ENCODE assay signal across 17 cellular contexts in the genomic region with DNA sequence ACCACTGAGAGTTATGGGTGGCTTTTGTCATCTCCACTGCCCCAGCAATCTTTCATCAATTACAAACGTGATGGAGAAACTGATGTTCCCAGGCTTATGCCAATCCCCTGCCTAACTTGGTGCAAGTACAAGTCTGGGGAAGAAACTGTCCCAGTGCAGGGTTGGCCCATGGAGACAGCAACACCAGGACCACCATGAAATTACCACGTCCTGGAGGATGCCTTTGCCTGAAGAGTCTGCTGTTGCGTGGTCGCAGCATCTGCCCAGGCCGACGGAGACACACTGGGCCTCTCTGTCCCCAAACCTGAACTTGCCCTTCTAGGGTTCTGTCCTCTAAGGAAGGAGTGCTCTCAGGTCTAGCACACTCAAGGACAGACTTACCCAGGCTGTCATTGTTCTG.
DNase-seq lines count a peak whose midpoint lies in the region; ATAC-seq, FAIRE-seq and TF ChIP-seq lines count a peak whose summit lies in the region.
"Had no signal": no experiment of that assay in that cellular context is flagged by ENCODE, and none has a peak within 500 bp of the region (broad histone marks: within the 10 kb centered on the region; RNA-seq: fewer than 3 reads in every experiment).

No MANE protein-coding gene starts in this region.

- no peak overlapping the region for H3K27ac ChIP-seq in naive thymus-derived CD4-positive, alpha-beta T cell (ENCODE audit: low read depth, low read length)
- H3K27ac ChIP-seq in CD8-positive, alpha-beta T cell (ENCODE audit: low read depth, low read length), result no peak overlapping the region
- H3K27ac ChIP-seq: GM23248 had no signal

- peaks cover 5% of the 10 kb centered on the region for H3K36me3 Mint-ChIP-seq in stimulated activated memory B cell treated with anti-CD40 and anti-IgM and Interleukin-4, amounts not matched to agents 10 μg/mL and 1 μg/mL and 100 μg/mL, for 72 hours
- H3K36me3 Mint-ChIP-seq in naive thymus-derived CD4-positive, alpha-beta T cell, result no peaks in the 10 kb centered on the region
- H3K36me3 Mint-ChIP-seq in CD8-positive, alpha-beta T cell, result no peaks in the 10 kb centered on the region
- H3K36me3 Mint-ChIP-seq: CD14-positive monocyte; CD8-positive, alpha-beta memory T cell had no signal

- ATAC-seq in stimulated activated memory B cell treated with anti-CD40 and anti-IgM and Interleukin-4, amounts not matched to agents 10 μg/mL and 1 μg/mL and 100 μg/mL, for 72 hours, result no peak
- ATAC-seq in naive thymus-derived CD4-positive, alpha-beta T cell, result no peak
- ATAC-seq in CD8-positive, alpha-beta T cell, result no peak
- ATAC-seq: HepG2 had no signal

- peak; percentile 47 for FAIRE-seq in bronchial epithelial cell (lab: Jason Lieb, UNC)
- FAIRE-seq: A204.1, GM12878, GM18507, HepG2 had no signal

- DNase-seq in GM06990 (ENCODE audit: extremely low read depth, insufficient read length) (peak; percentile 29), bronchial epithelial cell (ENCODE audit: low read depth) (no peak), mesenteric fat pad (ENCODE audit: low spot score) (peak; percentile 28)
- DNase-seq in naive thymus-derived CD4-positive, alpha-beta T cell, result no peak
- no peak for DNase-seq in CD8-positive, alpha-beta T cell
- no peak for DNase-seq in activated naive CD4-positive, alpha-beta T cell treated with Interleukin-2 at 50 U/mL for 16 hours
- DNase-seq: Caco-2; CD8-positive, alpha-beta memory T cell; GM23248; H7 had no signal

- H3K4me3 ChIP-seq in GM06990 (replicated peaks; ENCODE audit: low read depth, low read length), result no peak overlapping the region
- no peak overlapping the region for H3K4me3 ChIP-seq in bronchial epithelial cell (ENCODE audit: low read depth, low read length)
- H3K4me3 ChIP-seq in naive thymus-derived CD4-positive, alpha-beta T cell (ENCODE audit: low read length), result no peak overlapping the region
- H3K4me3 ChIP-seq in CD8-positive, alpha-beta T cell (ENCODE audit: low read depth, low read length), result no peak overlapping the region
- H3K4me3 ChIP-seq: GM12878, GM23248 had no signal

- peak overlapping the region; percentile 77 for H3K27ac Mint-ChIP-seq in stimulated activated memory B cell treated with anti-CD40 and anti-IgM and Interleukin-4, amounts not matched to agents 10 μg/mL and 1 μg/mL and 100 μg/mL, for 72 hours
- no peak overlapping the region for H3K27ac Mint-ChIP-seq in naive thymus-derived CD4-positive, alpha-beta T cell
- no peak overlapping the region for H3K27ac Mint-ChIP-seq in CD8-positive, alpha-beta T cell
- H3K27ac Mint-ChIP-seq: CD8-positive, alpha-beta memory T cell had no signal

- CTCF ChIA-PET in naive thymus-derived CD4-positive, alpha-beta T cell (lab: Charles Lee), result no interaction called here
- CTCF ChIA-PET in CD8-positive, alpha-beta T cell (lab: Charles Lee), result no interaction called here

- H3K27me3 ChIP-seq in GM06990 (replicated peaks; ENCODE audit: control insufficient read depth, insufficient read depth, low read length) (no peaks in the 10 kb centered on the region; the same call in 1 of the 2 replicates), bronchial epithelial cell (ENCODE audit: control insufficient read depth, insufficient read depth, low read length) (no peaks in the 10 kb centered on the region)
- H3K27me3 ChIP-seq in naive thymus-derived CD4-positive, alpha-beta T cell (ENCODE audit: control insufficient read depth in 2 of 2, insufficient read depth in 2 of 2, low read length in 2 of 2), result no peaks in the 10 kb centered on the region
- no peaks in the 10 kb centered on the region for H3K27me3 ChIP-seq in CD8-positive, alpha-beta T cell (ENCODE audit: insufficient read depth, low read length)

- H3K36me3 ChIP-seq in GM06990 (ENCODE audit: control insufficient read depth, insufficient read depth, low read length) (no peaks in the 10 kb centered on the region), bronchial epithelial cell (ENCODE audit: control insufficient read depth, insufficient read depth, low read length) (no peaks in the 10 kb centered on the region)
- H3K36me3 ChIP-seq in naive thymus-derived CD4-positive, alpha-beta T cell (ENCODE audit: control insufficient read depth in 2 of 3, insufficient read depth in 3 of 3, low read length in 3 of 3), result no peaks in the 10 kb centered on the region
- H3K36me3 ChIP-seq in CD8-positive, alpha-beta T cell (ENCODE audit: insufficient read depth, low read length), result no peaks in the 10 kb centered on the region

- TF ChIP-seq CTCF in GM06990 (IDR thresholded peaks at IDR 0.05; ENCODE audit: insufficient read depth, low read length, poor library complexity, severe bottlenecking) (no peak), bronchial epithelial cell (IDR thresholded peaks at IDR 0.05; ENCODE audit: insufficient read depth, low read length, severe bottlenecking) (no peak)
- no peak for TF ChIP-seq CTCF in CD8-positive, alpha-beta T cell (IDR thresholded peaks at IDR 0.05)

- peaks cover 31% of the 10 kb centered on the region for H3K4me1 Mint-ChIP-seq in stimulated activated memory B cell treated with anti-CD40 and anti-IgM and Interleukin-4, amounts not matched to agents 10 μg/mL and 1 μg/mL and 100 μg/mL, for 72 hours
- peaks cover 0 to 5% (median 0%) of the 10 kb centered on the region in 7 donors for H3K4me1 Mint-ChIP-seq in naive thymus-derived CD4-positive, alpha-beta T cell
- H3K4me1 Mint-ChIP-seq in CD8-positive, alpha-beta T cell (ENCODE audit: low read depth), result no peaks in the 10 kb centered on the region
- H3K4me1 Mint-ChIP-seq: CD14-positive monocyte; CD8-positive, alpha-beta memory T cell had no signal

- H3K9me3 ChIP-seq in naive thymus-derived CD4-positive, alpha-beta T cell (ENCODE audit: control insufficient read depth in 2 of 3, low read length in 3 of 3), result no peaks in the 10 kb centered on the region
- H3K9me3 ChIP-seq in CD8-positive, alpha-beta T cell (ENCODE audit: low read length), result no peaks in the 10 kb centered on the region
- H3K9me3 ChIP-seq: Caco-2 had no signal

- no peaks in the 10 kb centered on the region for H3K27me3 Mint-ChIP-seq in stimulated activated memory B cell treated with anti-CD40 and anti-IgM and Interleukin-4, amounts not matched to agents 10 μg/mL and 1 μg/mL and 100 μg/mL, for 72 hours
- H3K27me3 Mint-ChIP-seq in naive thymus-derived CD4-positive, alpha-beta T cell, result peaks cover 0 to 12% (median 4%) of the 10 kb centered on the region in 5 donors
- no peaks in the 10 kb centered on the region for H3K27me3 Mint-ChIP-seq in CD8-positive, alpha-beta T cell (ENCODE audit: low read depth)
- H3K27me3 Mint-ChIP-seq: B cell; CD8-positive, alpha-beta memory T cell had no signal

- POLR2A ChIA-PET in naive thymus-derived CD4-positive, alpha-beta T cell (lab: Charles Lee), result no interaction called here
- POLR2A ChIA-PET in CD8-positive, alpha-beta T cell (lab: Charles Lee), result no interaction called here

- H3K4me1 ChIP-seq in naive thymus-derived CD4-positive, alpha-beta T cell (ENCODE audit: control insufficient read depth in 2 of 2, insufficient read depth in 2 of 2, low read length in 2 of 2), result no peaks in the 10 kb centered on the region
- no peaks in the 10 kb centered on the region for H3K4me1 ChIP-seq in CD8-positive, alpha-beta T cell (ENCODE audit: insufficient read depth, low read length)
- H3K4me1 ChIP-seq: Caco-2 had no signal

- no peak overlapping the region for H3K4me3 Mint-ChIP-seq in stimulated activated memory B cell treated with anti-CD40 and anti-IgM and Interleukin-4, amounts not matched to agents 10 μg/mL and 1 μg/mL and 100 μg/mL, for 72 hours
- no peak overlapping the region for H3K4me3 Mint-ChIP-seq in naive thymus-derived CD4-positive, alpha-beta T cell
- H3K4me3 Mint-ChIP-seq in CD8-positive, alpha-beta T cell, result no peak overlapping the region
- H3K4me3 Mint-ChIP-seq: CD14-positive monocyte; CD8-positive, alpha-beta memory T cell had no signal

- intact Hi-C loops in naive thymus-derived CD4-positive, alpha-beta T cell (cut with micrococcal nuclease), result no loop called here
- intact Hi-C loops in CD8-positive, alpha-beta T cell (cut with DNase I, micrococcal nuclease), result no loop called here

- H3K9me3 Mint-ChIP-seq in stimulated activated memory B cell treated with anti-CD40 and anti-IgM and Interleukin-4, amounts not matched to agents 10 μg/mL and 1 μg/mL and 100 μg/mL, for 72 hours, result peaks cover 3% of the 10 kb centered on the region
- H3K9me3 Mint-ChIP-seq in naive thymus-derived CD4-positive, alpha-beta T cell, result peaks cover 0 to 3% (median 0%) of the 10 kb centered on the region in 11 donors
- H3K9me3 Mint-ChIP-seq in CD8-positive, alpha-beta T cell, result no peaks in the 10 kb centered on the region

Comparison
In these comparisons a context has a peak if more than half of its experiments do, and no peak if none do; other contexts are left out.
1. DNase-seq: peak in GM06990 (single experiment) and mesenteric fat pad (single experiment); none in bronchial epithelial cell (single experiment), naive thymus-derived CD4-positive, alpha-beta T cell (0 of 9), CD8-positive, alpha-beta T cell (0 of 7) and activated naive CD4-positive, alpha-beta T cell treated with Interleukin-2 at 50 U/mL for 16 hours (single experiment).